ENCODE assay signal across 25 cellular contexts in genomic region chr4:38615847-38616246, GRCh38. TPM values are rescaled to one million over a fixed set of nuclear protein-coding genes. Genes with fewer than 3 reads are reported as not detected.
DNase-seq lines count a peak whose midpoint lies in the region; ATAC-seq and TF ChIP-seq lines count a peak whose summit lies in the region.
"Had no signal": no experiment of that assay in that cellular context is flagged by ENCODE, and none has a peak within 500 bp of the region (broad histone marks: within the 10 kb centered on the region; RNA-seq: fewer than 3 reads in every experiment).

No MANE protein-coding gene starts in this region.

- ATAC-seq in Right ventricle myocardium superior (ENCODE audit: poor library complexity) (peak; percentile 38), heart left ventricle (no peak), HG02642 (IDR thresholded peaks at IDR 0.05; ENCODE audit: poor library complexity, unreplicated experiment) (no peak), GM19395 (IDR thresholded peaks at IDR 0.05; ENCODE audit: unreplicated experiment) (no peak)
- ATAC-seq: activated naive CD4-positive, alpha-beta T cell treated with anti-CD3 and anti-CD28 coated beads, Interleukin-2, amount 50 U/mL, for 72 hours; activated T-helper 17 cell treated with anti-CD3 and anti-CD28 coated beads, Interleukin-2, amount 50 U/mL, for 72 hours; lower lobe of right lung had no signal

- H3K27me3 ChIP-seq in heart left ventricle: no peaks in the 10 kb centered on the region
- H3K27me3 ChIP-seq in esophagus muscularis mucosa: no peaks in the 10 kb centered on the region
- H3K27me3 ChIP-seq: SJSA1 had no signal

- TF ChIP-seq EP300 in esophagus muscularis mucosa (IDR thresholded peaks at IDR 0.05): no peak

- H3K9me3 ChIP-seq in heart left ventricle: no peaks in the 10 kb centered on the region
- no peaks in the 10 kb centered on the region for H3K9me3 ChIP-seq in esophagus muscularis mucosa
- H3K9me3 ChIP-seq: lower lobe of right lung, SJSA1 had no signal

- intact Hi-C loops in Right ventricle myocardium superior (cut with DNase I) (no loop called here), heart left ventricle (cut with DNase I) (no loop called here), esophagus muscularis mucosa (cut with DNase I) (no loop called here)

- H3K4me1 ChIP-seq in heart left ventricle (peaks cover 0 to 65% (median 3%) of the 10 kb centered on the region in 12 donors), esophagus muscularis mucosa (peaks cover 18 to 26% (median 26%) of the 10 kb centered on the region in 4 donors)
- H3K4me1 ChIP-seq: SJSA1 had no signal

- no peak overlapping the region for H3K27ac ChIP-seq in heart left ventricle
- no peak overlapping the region for H3K27ac ChIP-seq in esophagus muscularis mucosa (replicated peaks in 1 of 4)
- H3K27ac ChIP-seq: lower lobe of right lung, SJSA1 had no signal

- H3K36me3 ChIP-seq in heart left ventricle (no peaks in the 10 kb centered on the region), esophagus muscularis mucosa (no peaks in the 10 kb centered on the region)
- H3K36me3 ChIP-seq: lower lobe of right lung, SJSA1 had no signal

- H3K4me3 ChIP-seq in heart left ventricle (no peak overlapping the region), esophagus muscularis mucosa (no peak overlapping the region)
- H3K4me3 ChIP-seq: lower lobe of right lung, SJSA1 had no signal

- TF ChIP-seq POLR2A in heart left ventricle (IDR thresholded peaks at IDR 0.05) (no peak), esophagus muscularis mucosa (IDR thresholded peaks at IDR 0.05; ENCODE audit: low read depth) (no peak)

- TF ChIP-seq CTCF in heart left ventricle (IDR thresholded peaks at IDR 0.05) (no peak), esophagus muscularis mucosa (IDR thresholded peaks at IDR 0.05) (no peak)

- DNase-seq in Right ventricle myocardium superior (no peak), heart left ventricle (no peak), SW480 (ENCODE audit: low spot score) (peak; percentile 66), esophagus muscularis mucosa (ENCODE audit: extremely low spot score) (peak; percentile 64), NCI-H1105 treated with DMSO at 0.1 percent for 48 hours (lab: John Stamatoyannopoulos, UW) (no peak), mucosa of gallbladder (ENCODE audit: low spot score) (no peak)
- DNase-seq: ACHN; activated B cell treated with CpG ODN at 0.5 μM for 24 hours; activated CD4-positive, alpha-beta T cell treated with anti-CD3 and anti-CD28 coated beads, Interleukin-2, amount 50 U/mL, for 4 hours; activated CD8-positive, alpha-beta memory T cell treated with anti-CD3 and anti-CD28 coated beads, Interleukin-2, amount 50 U/mL, for 4 hours; anterior cingulate cortex; COR-L47; dermis blood vessel endothelial cell; DMS79; H9; lower lobe of right lung; NCI-H1417 treated with DMSO at 0.1 percent for 48 hours; NCI-H2107; NCI-H446; T-helper 2 cell had no signal

- WGBS in heart left ventricle, 4 donors: 96 to 97% (median 97%) methylated on average over 5 of the region's 5 CpGs
- 89% methylated on average over 5 of the region's 5 CpGs for WGBS in esophagus muscularis mucosa

RNA-seq across cellular contexts. Expression of gene KLF3, which starts 48.2 kb away (rescaled TPM):
- total RNA-seq in Right ventricle myocardium superior (16.5 TPM), heart left ventricle (10 to 100 TPM; 17.8 to 36.4 (median 21.1) TPM), esophagus muscularis mucosa (10 to 100 TPM; 30.8 to 50.4 (median 40.4) TPM), mucosa of gallbladder (81.0 TPM)
- polyA plus RNA-seq in heart left ventricle: 10 to 100 TPM in 1 of 2 donors, 1 to 10 TPM in 1; 7.4 to 16.0 TPM

Comparison
In these comparisons a context has a peak if more than half of its experiments do, and no peak if none do; other contexts are left out.
1. DNase-seq: peak in SW480 (single experiment) and esophagus muscularis mucosa (single experiment); none in Right ventricle myocardium superior (single experiment), heart left ventricle (0 of 5), NCI-H1105 treated with DMSO at 0.1 percent for 48 hours (single experiment) and mucosa of gallbladder (single experiment).